8 cellular contexts compared by ENCODE assay signal in the genomic region with DNA sequence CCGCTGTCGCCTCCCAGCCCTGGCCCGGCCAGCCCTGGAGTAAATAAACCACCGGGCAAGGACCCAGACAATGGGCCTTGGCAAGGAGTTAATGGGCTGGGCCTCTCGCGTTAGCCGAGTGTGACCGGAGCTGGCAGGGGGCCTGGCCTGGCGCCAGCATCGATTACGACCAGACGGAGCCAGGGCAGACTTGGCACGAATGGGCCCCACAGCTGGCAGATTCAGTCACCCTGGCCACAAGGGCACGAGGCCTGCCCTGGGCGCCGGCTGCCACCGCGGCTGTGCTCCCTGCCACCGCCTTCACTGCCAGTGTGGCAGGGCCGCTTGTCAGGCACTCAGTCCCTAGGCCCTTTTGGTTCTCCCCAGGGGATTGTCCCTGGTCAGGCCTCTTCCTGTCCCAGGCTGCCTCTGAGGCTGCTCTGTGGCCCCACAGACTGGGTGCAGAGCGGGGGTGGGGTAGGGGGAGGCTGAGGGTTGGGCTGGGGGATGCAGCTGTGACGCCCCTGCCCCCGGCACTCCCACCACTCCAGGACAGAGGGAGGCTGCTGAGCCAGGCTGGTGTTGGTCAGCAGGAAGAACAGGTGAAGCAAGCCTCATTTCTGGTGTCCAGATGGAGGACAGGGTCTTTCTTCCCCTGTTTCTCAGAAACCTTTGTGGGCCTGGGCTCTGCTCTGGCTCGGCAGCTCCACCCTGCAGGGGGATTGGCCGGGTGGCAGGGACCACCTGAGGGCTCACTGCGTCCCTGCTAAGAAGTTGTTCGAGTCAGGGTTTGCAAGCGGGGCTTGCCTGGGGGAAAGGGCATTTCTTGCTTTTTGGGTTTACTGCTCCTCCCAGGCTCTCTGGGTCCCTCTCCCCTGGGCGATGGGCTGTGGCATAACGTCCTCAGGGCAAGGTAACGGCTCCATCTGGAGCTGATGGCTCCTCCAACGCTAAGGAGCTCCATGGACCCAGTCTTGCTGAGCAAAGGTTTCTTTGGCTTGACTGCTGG. TPM values are rescaled to one million over a fixed set of nuclear protein-coding genes. Genes with fewer than 3 reads are reported as not detected.
A peak's percentile ranks its signal among the peaks of the same experiment; 100 is the strongest.
DNase-seq lines count a peak whose midpoint lies in the region; ATAC-seq, FAIRE-seq and TF ChIP-seq lines count a peak whose summit lies in the region.

No MANE protein-coding gene starts in this region.

- H2BK120ac ChIP-seq in H1 (replicated peaks; ENCODE audit: low read depth, low read length): no peak overlapping the region

- TF ChIP-seq CTCF in A549 (IDR thresholded peaks at IDR 0.05) (no peak), H1 (IDR thresholded peaks at IDR 0.05; ENCODE audit: control extremely low read depth in 1 of 3, insufficient read depth in 1 of 3, low read depth in 1 of 3, low read length in 3 of 3) (no peak)
- no peak for TF ChIP-seq CTCF in activated CD8-positive, alpha-beta T cell treated with anti-CD3 and anti-CD28 coated beads for 36 hours (IDR thresholded peaks at IDR 0.05)

- H4K91ac ChIP-seq in H1 (replicated peaks; ENCODE audit: insufficient read length, low read length): peak overlapping the region; percentile 1

- H3K4me2 ChIP-seq in A549 (peak overlapping the region; percentile 72), H1 (ENCODE audit: insufficient read depth in 1 of 2, low read depth in 2 of 2, low read length in 2 of 2) (peak overlapping the region; percentile 0 to 34; a peak in 1 of 4 replicates)

- TF ChIP-seq POLR2A in A549 (IDR thresholded peaks at IDR 0.05; ENCODE audit: low read length): no peak
- TF ChIP-seq POLR2A in H1 (IDR thresholded peaks at IDR 0.05; ENCODE audit: control extremely low read depth in 1 of 2, low read depth in 2 of 2, low read length in 2 of 2): no peak

- H3K36me3 ChIP-seq in H1 (ENCODE audit: control insufficient read depth in 2 of 4, insufficient read depth in 4 of 4, low read length in 3 of 4): no peaks in the 10 kb centered on the region

- peaks cover 2% of the 10 kb centered on the region for H3K36me3 Mint-ChIP-seq in activated CD8-positive, alpha-beta T cell treated with anti-CD3 and anti-CD28 coated beads for 36 hours (ENCODE audit: low read depth)

- DNase-seq in A549 (ENCODE audit: low read depth in 1 of 2, low spot score in 1 of 2): peak; percentile 76 to 84
- peak; percentile 98 for DNase-seq in NCI-H774 (lab: John Stamatoyannopoulos, UW)
- DNase-seq in H1 (ENCODE audit: low read depth in 1 of 2, low spot score in 2 of 2): peak in 1 of 2 experiments; percentile 82
- DNase-seq in mucosa of gallbladder (ENCODE audit: low spot score): peak; percentile 96
- DNase-seq in stimulated activated CD4-positive, alpha-beta T cell treated with anti-CD3 and anti-CD28 coated beads, Interleukin-4, amount 100 ng/mL, for 24 hours: no peak
- DNase-seq in activated CD8-positive, alpha-beta T cell treated with anti-CD3 and anti-CD28 coated beads for 36 hours: no peak

- peak overlapping the region; percentile 87; the same call in 1 of the 2 replicates for H2BK5ac ChIP-seq in H1 (ENCODE audit: low read depth, low read length)

- H3K27ac Mint-ChIP-seq in activated CD8-positive, alpha-beta T cell treated with anti-CD3 and anti-CD28 coated beads for 36 hours: no peak overlapping the region

- no peak overlapping the region for H3K4me3 Mint-ChIP-seq in activated CD8-positive, alpha-beta T cell treated with anti-CD3 and anti-CD28 coated beads for 36 hours

- peak overlapping the region; percentile 5; the same call in 1 of the 2 replicates for H2AFZ ChIP-seq in H1 (ENCODE audit: low read length)

- H2BK12ac ChIP-seq in H1 (ENCODE audit: low read depth, low read length): peak overlapping the region; percentile 97

- H4K5ac ChIP-seq in H1 (ENCODE audit: insufficient read length, low read depth, low read length): no peak overlapping the region

- no peaks in the 10 kb centered on the region for H4K20me1 ChIP-seq in H1 (replicated peaks in 1 of 2; ENCODE audit: control insufficient read depth in 1 of 2, insufficient read depth in 2 of 2, low read length in 2 of 2)

- H3K18ac ChIP-seq in H1 (ENCODE audit: extremely low read depth, low read length): peak overlapping the region; percentile 78

- H3K9me3 ChIP-seq in A549: no peaks in the 10 kb centered on the region
- H3K9me3 ChIP-seq in H1 (ENCODE audit: insufficient read depth in 2 of 2, low read depth in 1 of 2, low read length in 1 of 2): no peaks in the 10 kb centered on the region

- 63% methylated on average over 13 of the region's 32 CpGs for WGBS in A549 (ENCODE audit: missing lambda C conversion rate)
- 62% methylated on average over 26 of the region's 32 CpGs; no CpG with 5 or more reads in 1 of the 2 experiments for WGBS in H1 (ENCODE audit: extremely low coverage in 1 of 2, insufficient coverage in 1 of 2, insufficient read length in 1 of 2, insufficient replicate concordance in 2 of 2, low coverage in 1 of 2, low lambda C conversion rate in 2 of 2, missing lambda C conversion rate in 1 of 2), 2 experiments

- H3K9ac ChIP-seq in H1 (replicated peaks in 1 of 4; ENCODE audit: extremely low read depth in 1 of 4, low read depth in 3 of 4, low read length in 3 of 4): peak overlapping the region in 1 of 4 experiments; percentile 43; a peak in 4 of 7 replicates

- ATAC-seq in A549: peak; percentile 82 to 83
- peak; percentile 55 for ATAC-seq in GM19043 (IDR thresholded peaks at IDR 0.05; ENCODE audit: low read depth, unreplicated experiment)
- ATAC-seq in HG03571 (IDR thresholded peaks at IDR 0.05; ENCODE audit: unreplicated experiment): peak; percentile 80
- ATAC-seq in activated CD8-positive, alpha-beta T cell treated with anti-CD3 and anti-CD28 coated beads for 36 hours: no peak

- peaks cover 18% of the 10 kb centered on the region for H3K4me1 Mint-ChIP-seq in activated CD8-positive, alpha-beta T cell treated with anti-CD3 and anti-CD28 coated beads for 36 hours (ENCODE audit: low read depth)

- CTCF ChIA-PET in A549 (lab: Yijun Ruan, JAX): interaction anchor here (1.0 to 2.8 kb wide), 4 partner anchors 14 to 40 kb away, joined by 3 to 20 read pairs (median 4); no protein-coding TSS in a partner anchor
- CTCF ChIA-PET in H1 (lab: Charles Lee; ENCODE audit: partially characterized antibody): interaction anchor here (0.9 to 10.5 kb wide), 8 partner anchors 10 to 205 kb away, joined by 3 to 113 read pairs (median 4); partner anchors contain the start of gene BMF
- CTCF ChIA-PET in activated CD8-positive, alpha-beta T cell treated with anti-CD3 and anti-CD28 coated beads for 36 hours (lab: Charles Lee): interaction anchor here (0.9 to 2.3 kb wide), 3 partner anchors 12 to 240 kb away, joined by 3 to 5 read pairs (median 3); no protein-coding TSS in a partner anchor

- H4K8ac ChIP-seq in H1 (ENCODE audit: extremely low read depth, insufficient read depth, low read length): no peak overlapping the region; the same call in none of the 2 replicates

- intact Hi-C loops in activated CD8-positive, alpha-beta T cell treated with anti-CD3 and anti-CD28 coated beads for 36 hours (cut with micrococcal nuclease): no loop called here

- H3K4ac ChIP-seq in H1 (replicated peaks; ENCODE audit: insufficient read length, low read depth, low read length): no peak overlapping the region

- TF ChIP-seq RAD21 in A549 (conservative IDR thresholded peaks at IDR 0.05 in 1 of 2, IDR thresholded peaks at IDR 0.05 in 1 of 2) (no peak; a peak in 1 of 5 replicates), H1 (IDR thresholded peaks at IDR 0.05 in 1 of 2, conservative IDR thresholded peaks at IDR 0.05 in 1 of 2; ENCODE audit: low read depth in 2 of 2, low read length in 2 of 2) (no peak)

- TF ChIP-seq EP300 in A549 (IDR thresholded peaks at IDR 0.05) (peak; percentile 30 to 32; a peak in 2 of 5 replicates), H1 (IDR thresholded peaks at IDR 0.05; ENCODE audit: borderline replicate concordance in 1 of 2, low read depth in 2 of 2, low read length in 2 of 2) (no peak)

- H3K23me2 ChIP-seq in H1 (ENCODE audit: low read depth, low read length): no peaks in the 10 kb centered on the region

- H3K14ac ChIP-seq in H1 (ENCODE audit: insufficient read length): no peak overlapping the region

- FAIRE-seq in A549 (lab: Jason Lieb, UNC) (no peak), H1 (lab: Jason Lieb, UNC) (no peak)

- no peaks in the 10 kb centered on the region for H3K79me2 ChIP-seq in H1 (ENCODE audit: control insufficient read depth in 1 of 2, insufficient read depth in 2 of 2, low read length in 2 of 2)

- peaks cover 48% of the 10 kb centered on the region for H3K4me1 ChIP-seq in A549
- peaks cover 0 to 16% (median 8%) of the 10 kb centered on the region in 4 experiments; a peak in 6 of 7 replicates for H3K4me1 ChIP-seq in H1 (replicated peaks in 1 of 4; ENCODE audit: control insufficient read depth in 3 of 4, insufficient read depth in 4 of 4, low read length in 3 of 4)

- POLR2A ChIA-PET in A549 (lab: Yijun Ruan, JAX): no interaction called here
- POLR2A ChIA-PET in H1 (lab: Charles Lee; ENCODE audit: partially characterized antibody): interaction anchor here (0.8 to 1.7 kb wide), 7 partner anchors 8 to 192 kb away, joined by 3 to 6 read pairs (median 3); no protein-coding TSS in a partner anchor
- POLR2A ChIA-PET in activated CD8-positive, alpha-beta T cell treated with anti-CD3 and anti-CD28 coated beads for 36 hours (lab: Charles Lee): interaction anchor here (0.7 kb wide), 1 partner anchor 26 kb away, joined by 3 read pairs; no protein-coding TSS in a partner anchor

- H3K27me3 Mint-ChIP-seq in activated CD8-positive, alpha-beta T cell treated with anti-CD3 and anti-CD28 coated beads for 36 hours: no peaks in the 10 kb centered on the region

- H2AK5ac ChIP-seq in H1 (ENCODE audit: low read depth, low read length): no peak overlapping the region

- no peaks in the 10 kb centered on the region for H3K79me1 ChIP-seq in H1 (ENCODE audit: low read depth, low read length)

- 0 out of 2 replicates have a peak overlapping the region, but pooled peaks have one; percentile 81 for H2BK15ac ChIP-seq in H1 (ENCODE audit: low read length)

- H3K4me3 ChIP-seq in A549 (no peak overlapping the region), H1 (ENCODE audit: extremely low read depth in 1 of 4, insufficient read depth in 2 of 4, low read depth in 3 of 4, low read length in 4 of 4) (peak overlapping the region in 1 of 4 experiments; percentile 7; a peak in 1 of 8 replicates)

- no peaks in the 10 kb centered on the region; a peak in 1 of 7 replicates for H3K27me3 ChIP-seq in H1 (replicated peaks in 1 of 4; ENCODE audit: control insufficient read depth in 3 of 4, extremely low read depth in 1 of 4, insufficient read depth in 3 of 4, low read length in 3 of 4)

- no peaks in the 10 kb centered on the region for H3K9me3 Mint-ChIP-seq in activated CD8-positive, alpha-beta T cell treated with anti-CD3 and anti-CD28 coated beads for 36 hours

- H3K56ac ChIP-seq in H1 (replicated peaks; ENCODE audit: insufficient read length, low read depth, low read length): no peak overlapping the region

- peak overlapping the region; percentile 86; the same call in 1 of the 2 replicates for H2BK20ac ChIP-seq in H1 (ENCODE audit: low read length)

- no peak overlapping the region for H3K23ac ChIP-seq in H1 (ENCODE audit: insufficient read length)

- H3K27ac ChIP-seq in A549 (peak overlapping the region; percentile 84 to 86), H1 (ENCODE audit: low read depth, low read length) (no peak overlapping the region)

RNA-seq across cellular contexts. Expression of gene SRP14, which starts 30.5 kb away (rescaled TPM):
- polyA plus RNA-seq in A549 (2011; rRNA removed) (216 and 306 TPM in 2 replicates), A549 (2017; fragmentation: RNase III; extraction: RNeasy Plus Mini Kit Qiagen cat#74134 plus additional on column Dnase treatment) (343 to 380 TPM (median 374 TPM) in 3 replicates), H1 (2011; rRNA removed) (121 and 223 TPM in 2 replicates)
- 236 and 276 TPM in 2 replicates for polyA plus RNA-seq in A549 (2012; cell fraction: cytosol; rRNA removed)
- 45.5 and 75.3 TPM in 2 replicates for polyA plus RNA-seq in A549 (2012; cell fraction: nucleus; rRNA removed)
- polyA minus RNA-seq in A549 (2011; rRNA and poly(A)+ RNA removed): 36.6 and 50.6 TPM in 2 replicates
- 180 and 186 TPM in 2 replicates for total RNA-seq in H1 (2021; fragmentation: NEBNext Ultra II Directional; extraction: Animal tissue kit (Norgen Biotek cat#: 25700))
- 315 TPM for polyA plus RNA-seq in H1 (2011; cell fraction: cytosol; rRNA removed)
- 77.6 TPM for polyA plus RNA-seq in H1 (2011; cell fraction: nucleus; rRNA removed)
- polyA plus RNA-seq in H1 (2012, experiment 1 of 2): 220 to 294 TPM (median 265 TPM) in 4 replicates
- 56.5 TPM for polyA plus RNA-seq in H1 (2012, experiment 2 of 2)
- 426 TPM for polyA plus RNA-seq in H1 (2013, experiment 1 of 2)
- 449 TPM for polyA plus RNA-seq in H1 (2013, experiment 2 of 2)
- polyA minus RNA-seq in H1 (2011; rRNA and poly(A)+ RNA removed): 60.9 and 61.3 TPM in 2 replicates
- polyA minus RNA-seq in H1 (2011; cell fraction: cytosol; rRNA and poly(A)+ RNA removed): 75.2 TPM
- 50.3 TPM for polyA minus RNA-seq in H1 (2011; cell fraction: nucleus; rRNA and poly(A)+ RNA removed)
- total RNA-seq in mucosa of gallbladder: 186 TPM
- total RNA-seq in activated CD8-positive, alpha-beta T cell treated with anti-CD3 and anti-CD28 coated beads for 36 hours: 100 to 1,000 TPM; 147 to 152 TPM

RNA-seq across cellular contexts. Expression of gene BMF, which starts 39.2 kb away (rescaled TPM):
- polyA plus RNA-seq in A549 (2011; rRNA removed) (1.4 and 2.1 TPM in 2 replicates), A549 (2017; fragmentation: RNase III; extraction: RNeasy Plus Mini Kit Qiagen cat#74134 plus additional on column Dnase treatment) (0.39 to 1.6 TPM (median 1.3 TPM) in 3 replicates), H1 (2011; rRNA removed) (21.2 and 29.0 TPM in 2 replicates)
- 0.49 and 0.76 TPM in 2 replicates for polyA plus RNA-seq in A549 (2012; cell fraction: cytosol; rRNA removed)
- 2.0 and 2.5 TPM in 2 replicates for polyA plus RNA-seq in A549 (2012; cell fraction: nucleus; rRNA removed)
- 2.9 and 3.1 TPM in 2 replicates for polyA minus RNA-seq in A549 (2011; rRNA and poly(A)+ RNA removed)
- total RNA-seq in H1 (2021; fragmentation: NEBNext Ultra II Directional; extraction: Animal tissue kit (Norgen Biotek cat#: 25700)): 24.2 and 30.9 TPM in 2 replicates
- 23.4 TPM for polyA plus RNA-seq in H1 (2011; cell fraction: cytosol; rRNA removed)
- polyA plus RNA-seq in H1 (2011; cell fraction: nucleus; rRNA removed): 28.4 TPM
- polyA plus RNA-seq in H1 (2012, experiment 1 of 2): 20.6 to 25.4 TPM (median 23.4 TPM) in 4 replicates
- polyA plus RNA-seq in H1 (2012, experiment 2 of 2): 20.0 TPM
- 9.5 TPM for polyA plus RNA-seq in H1 (2013, experiment 1 of 2)
- polyA plus RNA-seq in H1 (2013, experiment 2 of 2): 9.4 TPM
- 36.9 and 38.5 TPM in 2 replicates for polyA minus RNA-seq in H1 (2011; rRNA and poly(A)+ RNA removed)
- polyA minus RNA-seq in H1 (2011; cell fraction: cytosol; rRNA and poly(A)+ RNA removed): 23.9 TPM
- 28.7 TPM for polyA minus RNA-seq in H1 (2011; cell fraction: nucleus; rRNA and poly(A)+ RNA removed)
- total RNA-seq in mucosa of gallbladder: 36.2 TPM
- total RNA-seq in activated CD8-positive, alpha-beta T cell treated with anti-CD3 and anti-CD28 coated beads for 36 hours: 1 to 10 TPM; 4.2 to 4.3 TPM

Comparison
In these comparisons a context has a peak if more than half of its experiments do, and no peak if none do; other contexts are left out.
1. DNase-seq: peak in A549 (2 of 2), NCI-H774 (single experiment) and mucosa of gallbladder (single experiment); none in stimulated activated CD4-positive, alpha-beta T cell treated with anti-CD3 and anti-CD28 coated beads, Interleukin-4, amount 100 ng/mL, for 24 hours (single experiment) and activated CD8-positive, alpha-beta T cell treated with anti-CD3 and anti-CD28 coated beads for 36 hours (single experiment).
2. Of the 18 proteins assayed by ChIP-seq in both H1 and A549: peak only in H1: none; only in A549: EP300; in both: CHD2 and MAX; in neither: 15.